9 cellular contexts compared by ENCODE assay signal in the genomic region with DNA sequence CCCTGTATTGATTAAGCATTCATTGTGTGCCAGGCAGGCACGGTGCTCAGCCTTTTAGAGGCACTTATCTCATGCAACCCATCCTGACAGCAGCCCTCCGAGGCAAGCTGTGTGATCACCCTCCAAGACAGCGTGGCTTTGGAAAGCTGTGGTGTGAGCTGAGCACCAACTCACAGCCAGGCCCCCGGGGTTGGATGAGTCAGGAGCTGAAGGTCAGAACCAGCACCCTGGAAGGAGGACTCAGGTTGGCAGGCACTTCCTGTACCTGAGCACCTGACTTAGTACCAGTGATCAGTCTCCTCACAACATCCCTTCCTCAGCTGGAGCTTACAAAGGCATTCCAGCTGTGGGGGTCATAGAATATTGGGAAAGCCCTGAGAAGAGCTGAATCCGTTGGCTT. TPM values are rescaled to one million over a fixed set of nuclear protein-coding genes. Genes with fewer than 3 reads are reported as not detected.
DNase-seq lines count a peak whose midpoint lies in the region; ATAC-seq, FAIRE-seq and TF ChIP-seq lines count a peak whose summit lies in the region.
"Had no signal": no experiment of that assay in that cellular context is flagged by ENCODE, and none has a peak within 500 bp of the region (broad histone marks: within the 10 kb centered on the region; RNA-seq: fewer than 3 reads in every experiment).

No MANE protein-coding gene starts in this region.

- peaks cover 55% of the 10 kb centered on the region for H3K36me3 ChIP-seq in MG63
- peaks cover 37 to 75% of the 10 kb centered on the region in 2 experiments for H3K36me3 ChIP-seq in HepG2 (replicated peaks in 1 of 2; ENCODE audit: control insufficient read depth in 1 of 2, insufficient read depth in 2 of 2, low read length in 2 of 2)
- no peaks in the 10 kb centered on the region; the same call in 1 of the 2 replicates for H3K36me3 ChIP-seq in MM.1S (replicated peaks; ENCODE audit: insufficient read depth, low read length)

- DNase-seq in Calu3 (peak; percentile 61), MG63 (peak; percentile 25), HepG2 (ENCODE audit: low spot score) (no peak), NCI-H2227 (lab: John Stamatoyannopoulos, UW; ENCODE audit: unreplicated experiment) (no peak), HTR-8/SVneo (ENCODE audit: insufficient read length, low spot score) (no peak), MM.1S (no peak)
- peak; percentile 48 for DNase-seq in activated naive CD8-positive, alpha-beta T cell treated with anti-CD3 and anti-CD28 coated beads for 36 hours

- peak overlapping the region; percentile 30 for H3K27ac Mint-ChIP-seq in Calu3 (ENCODE audit: unreplicated experiment)
- H3K27ac Mint-ChIP-seq in activated naive CD8-positive, alpha-beta T cell treated with anti-CD3 and anti-CD28 coated beads for 36 hours = peak overlapping the region; percentile 77

- peaks cover 52% of the 10 kb centered on the region for H3K36me3 Mint-ChIP-seq in Calu3 (ENCODE audit: insufficient read depth, unreplicated experiment)
- peaks cover 27% of the 10 kb centered on the region for H3K36me3 Mint-ChIP-seq in activated naive CD8-positive, alpha-beta T cell treated with anti-CD3 and anti-CD28 coated beads for 36 hours

- H3K9me3 Mint-ChIP-seq in Calu3 (ENCODE audit: low read depth, unreplicated experiment) = no peaks in the 10 kb centered on the region
- H3K9me3 Mint-ChIP-seq in activated naive CD8-positive, alpha-beta T cell treated with anti-CD3 and anti-CD28 coated beads for 36 hours = no peaks in the 10 kb centered on the region

- no peak for TF ChIP-seq RAD21 in HepG2 (CRISPR knock-in tag; IDR thresholded peaks at IDR 0.05)

- H3K9me3 ChIP-seq in MG63 (no peaks in the 10 kb centered on the region), HepG2 (ENCODE audit: low read length) (no peaks in the 10 kb centered on the region), MM.1S (replicated peaks; ENCODE audit: insufficient read depth, low read length) (no peaks in the 10 kb centered on the region)

- no peaks in the 10 kb centered on the region for H3K27me3 Mint-ChIP-seq in Calu3 (ENCODE audit: unreplicated experiment)
- no peaks in the 10 kb centered on the region for H3K27me3 Mint-ChIP-seq in activated naive CD8-positive, alpha-beta T cell treated with anti-CD3 and anti-CD28 coated beads for 36 hours

- ATAC-seq in HepG2 = no peak
- no peak for ATAC-seq in HG03280 (IDR thresholded peaks at IDR 0.05; ENCODE audit: unreplicated experiment)

- H3K4me2 ChIP-seq in HepG2 (ENCODE audit: low read depth, low read length) (no peak overlapping the region), MM.1S (ENCODE audit: low read depth, low read length) (no peak overlapping the region)

- intact Hi-C loops in Calu3 (cut with micrococcal nuclease; ENCODE audit: unreplicated experiment) = no loop called here
- intact Hi-C loops in HepG2 (cut with micrococcal nuclease; ENCODE audit: unreplicated experiment) = no loop called here

- H3K9me2 ChIP-seq in MM.1S (replicated peaks; ENCODE audit: insufficient read depth, low read length) = no peaks in the 10 kb centered on the region

- POLR2A ChIA-PET in HepG2 (lab: Yijun Ruan, JAX) = interaction anchor here (2.6 kb wide), 1 partner anchor 10 kb away, joined by 17 read pairs; the partner anchor contains the start of gene PATZ1

- no peak overlapping the region for H3K27ac ChIP-seq in HepG2 (ENCODE audit: extremely low read length, insufficient read depth, low read length)
- no peak overlapping the region for H3K27ac ChIP-seq in MM.1S (ENCODE audit: low read length)
- H3K27ac ChIP-seq: HL-60 had no signal

- no peak overlapping the region for H3K9ac ChIP-seq in HepG2 (ENCODE audit: insufficient read depth, low read depth, low read length)
- H3K9ac ChIP-seq in MM.1S (ENCODE audit: low read length) = no peak overlapping the region

- H2AFZ ChIP-seq in HepG2 (ENCODE audit: low read length) (no peak overlapping the region), MM.1S (ENCODE audit: low read length) (no peak overlapping the region)

- TF ChIP-seq CTCF in Calu3 (IDR thresholded peaks at IDR 0.05; ENCODE audit: unreplicated experiment) (no peak), HepG2 (CRISPR knock-in tag; IDR thresholded peaks at IDR 0.05) (no peak), MM.1S (IDR thresholded peaks at IDR 0.05; ENCODE audit: low read length) (no peak)

- no peak overlapping the region for H3K4me3 ChIP-seq in MG63
- no peak overlapping the region for H3K4me3 ChIP-seq in HepG2 (replicated peaks in 1 of 3; ENCODE audit: insufficient read depth in 1 of 3, low read depth in 2 of 3, low read length in 3 of 3)
- no peak overlapping the region for H3K4me3 ChIP-seq in MM.1S (ENCODE audit: low read length)

- TF ChIP-seq POLR2A in HepG2 (IDR thresholded peaks at IDR 0.05; ENCODE audit: insufficient read depth in 1 of 2, low read depth in 2 of 2, low read length in 2 of 2) = no peak

- H3F3A ChIP-seq in MM.1S (ENCODE audit: insufficient read depth, low read length) = no peaks in the 10 kb centered on the region

- BruUV-seq in Calu3 (replicated peaks; lab: Mats Ljungman, UMichigan) = no TSS peak
- BruUV-seq in HepG2 (replicated peaks; lab: Mats Ljungman, UMichigan) = no TSS peak

- WGBS in HepG2 (ENCODE audit: low lambda C conversion rate) = 94% methylated on average over 2 of the region's 5 CpGs

- H3K4me1 ChIP-seq in HepG2 (ENCODE audit: insufficient read depth, low read length) (peaks cover 57% of the 10 kb centered on the region), MM.1S (ENCODE audit: low read length) (no peaks in the 10 kb centered on the region)

- H3K4me1 Mint-ChIP-seq in Calu3 (ENCODE audit: low read depth, unreplicated experiment) = peaks cover 46% of the 10 kb centered on the region
- peaks cover 59% of the 10 kb centered on the region for H3K4me1 Mint-ChIP-seq in activated naive CD8-positive, alpha-beta T cell treated with anti-CD3 and anti-CD28 coated beads for 36 hours

- H4K20me1 ChIP-seq in HepG2 (ENCODE audit: insufficient read depth, low read length) = peaks cover 67% of the 10 kb centered on the region
- no peaks in the 10 kb centered on the region for H4K20me1 ChIP-seq in MM.1S (ENCODE audit: insufficient read depth, low read length)

- FAIRE-seq in HepG2 (lab: Jason Lieb, UNC) (no peak), HTR-8/SVneo (lab: Jason Lieb, UNC) (no peak)

- CTCF ChIA-PET in Calu3 (lab: Charles Lee) = interaction anchor here (0.7 to 1.4 kb wide), 5 partner anchors 24 to 639 kb away, joined by 3 to 5 read pairs (median 3); no protein-coding TSS in a partner anchor
- CTCF ChIA-PET in HepG2 (lab: Yijun Ruan, JAX; ENCODE audit: low intra/inter-chr PET ratio, low total read pairs) = no interaction called here

- peaks cover 61% of the 10 kb centered on the region for H3K79me2 ChIP-seq in HepG2 (ENCODE audit: insufficient read depth, low read length)
- H3K79me2 ChIP-seq in MM.1S (ENCODE audit: low read length) = no peaks in the 10 kb centered on the region

- TF ChIP-seq EP300 in HepG2 (IDR thresholded peaks at IDR 0.05; ENCODE audit: low read depth in 2 of 2, low read length in 2 of 2) (no peak), HepG2 (CRISPR knock-in tag; IDR thresholded peaks at IDR 0.05; ENCODE audit: borderline replicate concordance) (no peak)

- H3K27me3 ChIP-seq in MG63 (no peaks in the 10 kb centered on the region), HepG2 (ENCODE audit: control insufficient read depth in 1 of 2, insufficient read depth in 2 of 2, low read length in 2 of 2) (no peaks in the 10 kb centered on the region), MM.1S (replicated peaks; ENCODE audit: insufficient read depth, low read length) (no peaks in the 10 kb centered on the region)

- in situ Hi-C loops in HepG2 (cut with HindIII; ENCODE audit: extremely low pct_ligation_motif_present, low pct_unique_long_range_greater_than_20kb) = no loop called here

- peak overlapping the region; percentile 22 for H3K4me3 Mint-ChIP-seq in Calu3 (ENCODE audit: low read depth, unreplicated experiment)
- no peak overlapping the region for H3K4me3 Mint-ChIP-seq in activated naive CD8-positive, alpha-beta T cell treated with anti-CD3 and anti-CD28 coated beads for 36 hours

RNA-seq across cellular contexts. Expression of gene PATZ1, which starts 9.0 kb away (rescaled TPM):
- total RNA-seq in Calu3 (2022) (35.0 and 35.5 TPM in 2 replicates), HepG2 (2016; rRNA removed; fragmentation: Illumina TruSeq; extraction: Trizol) (30.4 and 30.5 TPM in 2 replicates)
- 9.0 and 14.6 TPM in 2 replicates for total RNA-seq in MG63 (2014; rRNA removed; shearing (Covaris generic); ENCODE audit: low replicate concordance)
- 10 to 100 TPM; 35.3 to 36.3 TPM for total RNA-seq in activated naive CD8-positive, alpha-beta T cell treated with anti-CD3 and anti-CD28 coated beads for 36 hours
- 6.2 and 6.9 TPM in 2 replicates for total RNA-seq in HepG2 (2016; cell fraction: cytosol; rRNA removed; fragmentation: Illumina TruSeq; extraction: Trizol; ENCODE audit: low read depth)
- total RNA-seq in HepG2 (2016; cell fraction: insoluble cytoplasmic fraction; rRNA removed; fragmentation: Illumina TruSeq; extraction: Trizol) = 28.0 and 31.0 TPM in 2 replicates
- total RNA-seq in HepG2 (2016; cell fraction: membrane; rRNA removed; fragmentation: Illumina TruSeq; extraction: Trizol) = 20.4 and 21.7 TPM in 2 replicates
- 32.1 and 34.3 TPM in 2 replicates for total RNA-seq in HepG2 (2016; cell fraction: nucleus; rRNA removed; fragmentation: Illumina TruSeq; extraction: Trizol)
- 24.9 and 26.6 TPM in 2 replicates for polyA plus RNA-seq in HepG2 (2011; rRNA removed)
- polyA plus RNA-seq in HepG2 (2011; cell fraction: cytosol; rRNA removed) = 16.9 and 18.6 TPM in 2 replicates
- polyA plus RNA-seq in HepG2 (2011; cell fraction: nucleus; rRNA removed) = 45.4 and 58.3 TPM in 2 replicates
- polyA plus RNA-seq in HepG2 (2012) = 25.7 and 29.3 TPM in 2 replicates
- 3.1 and 3.4 TPM in 2 replicates for polyA plus RNA-seq in HepG2 (2016; cell fraction: cytosol; fragmentation: Illumina TruSeq; extraction: Trizol; ENCODE audit: low read depth)
- 32.9 and 37.5 TPM in 2 replicates for polyA plus RNA-seq in HepG2 (2016; cell fraction: insoluble cytoplasmic fraction; fragmentation: Illumina TruSeq; extraction: Trizol; ENCODE audit: low read depth)
- polyA plus RNA-seq in HepG2 (2016; cell fraction: membrane; fragmentation: Illumina TruSeq; extraction: Trizol; ENCODE audit: low read depth) = 11.6 and 11.7 TPM in 2 replicates
- polyA plus RNA-seq in HepG2 (2016; cell fraction: nucleus; fragmentation: Illumina TruSeq; extraction: Trizol; ENCODE audit: insufficient read depth, low read depth) = 45.6 and 49.3 TPM in 2 replicates
- 47.7 and 108 TPM in 2 replicates for polyA minus RNA-seq in HepG2 (2011; rRNA and poly(A)+ RNA removed; ENCODE audit: low replicate concordance)
- 27.9 and 30.8 TPM in 2 replicates for polyA minus RNA-seq in HepG2 (2011; cell fraction: cytosol; rRNA and poly(A)+ RNA removed)
- polyA minus RNA-seq in HepG2 (2011; cell fraction: nucleus; rRNA and poly(A)+ RNA removed) = 54.1 and 54.8 TPM in 2 replicates

RNA-seq across cellular contexts. Expression of gene PIK3IP1, which starts 44.9 kb away (rescaled TPM):
- total RNA-seq in Calu3 (2022) = 6.2 and 7.5 TPM in 2 replicates
- 0.17 and 3.7 TPM in 2 replicates for total RNA-seq in MG63 (2014; rRNA removed; shearing (Covaris generic); ENCODE audit: low replicate concordance)
- total RNA-seq in activated naive CD8-positive, alpha-beta T cell treated with anti-CD3 and anti-CD28 coated beads for 36 hours = 10 to 100 TPM; 10.7 to 11.3 TPM
- 0.44 and 1.3 TPM in 2 replicates for total RNA-seq in HepG2 (2016; rRNA removed; fragmentation: Illumina TruSeq; extraction: Trizol)
- total RNA-seq in HepG2 (2016; cell fraction: cytosol; rRNA removed; fragmentation: Illumina TruSeq; extraction: Trizol; ENCODE audit: low read depth) = 0.26 and 0.30 TPM in 2 replicates
- 0.49 and 1.3 TPM in 2 replicates for total RNA-seq in HepG2 (2016; cell fraction: insoluble cytoplasmic fraction; rRNA removed; fragmentation: Illumina TruSeq; extraction: Trizol)
- 0.34 and 0.41 TPM in 2 replicates for total RNA-seq in HepG2 (2016; cell fraction: membrane; rRNA removed; fragmentation: Illumina TruSeq; extraction: Trizol)
- 1.5 and 2.0 TPM in 2 replicates for total RNA-seq in HepG2 (2016; cell fraction: nucleus; rRNA removed; fragmentation: Illumina TruSeq; extraction: Trizol)
- 2.5 and 5.3 TPM in 2 replicates for polyA plus RNA-seq in HepG2 (2011; rRNA removed)
- polyA plus RNA-seq in HepG2 (2011; cell fraction: cytosol; rRNA removed) = 2.4 and 5.0 TPM in 2 replicates
- 2.3 and 4.8 TPM in 2 replicates for polyA plus RNA-seq in HepG2 (2011; cell fraction: nucleus; rRNA removed)
- 4.8 and 7.6 TPM in 2 replicates for polyA plus RNA-seq in HepG2 (2012)
- polyA plus RNA-seq in HepG2 (2016; cell fraction: cytosol; fragmentation: Illumina TruSeq; extraction: Trizol; ENCODE audit: low read depth) = 0.06 and 0.11 TPM in 2 replicates
- 0.21 and 0.38 TPM in 2 replicates for polyA plus RNA-seq in HepG2 (2016; cell fraction: insoluble cytoplasmic fraction; fragmentation: Illumina TruSeq; extraction: Trizol; ENCODE audit: low read depth)
- polyA plus RNA-seq in HepG2 (2016; cell fraction: membrane; fragmentation: Illumina TruSeq; extraction: Trizol; ENCODE audit: low read depth) = 0.10 and 0.14 TPM in 2 replicates
- 1.7 and 2.4 TPM in 2 replicates for polyA plus RNA-seq in HepG2 (2016; cell fraction: nucleus; fragmentation: Illumina TruSeq; extraction: Trizol; ENCODE audit: insufficient read depth, low read depth)
- 2.1 and 3.8 TPM in 2 replicates for polyA minus RNA-seq in HepG2 (2011; rRNA and poly(A)+ RNA removed; ENCODE audit: low replicate concordance)
- polyA minus RNA-seq in HepG2 (2011; cell fraction: cytosol; rRNA and poly(A)+ RNA removed) = 2.0 and 4.0 TPM in 2 replicates
- 2.1 and 4.0 TPM in 2 replicates for polyA minus RNA-seq in HepG2 (2011; cell fraction: nucleus; rRNA and poly(A)+ RNA removed)

Comparison
In these comparisons a context has a peak if more than half of its experiments do, and no peak if none do; other contexts are left out.
1. DNase-seq: peak in Calu3 (single experiment), MG63 (single experiment) and activated naive CD8-positive, alpha-beta T cell treated with anti-CD3 and anti-CD28 coated beads for 36 hours (single experiment); none in HepG2 (single experiment), NCI-H2227 (single experiment), HTR-8/SVneo (single experiment) and MM.1S (single experiment).